Comparison of ENCODE assay signal across 21 cellular contexts in the genomic region with DNA sequence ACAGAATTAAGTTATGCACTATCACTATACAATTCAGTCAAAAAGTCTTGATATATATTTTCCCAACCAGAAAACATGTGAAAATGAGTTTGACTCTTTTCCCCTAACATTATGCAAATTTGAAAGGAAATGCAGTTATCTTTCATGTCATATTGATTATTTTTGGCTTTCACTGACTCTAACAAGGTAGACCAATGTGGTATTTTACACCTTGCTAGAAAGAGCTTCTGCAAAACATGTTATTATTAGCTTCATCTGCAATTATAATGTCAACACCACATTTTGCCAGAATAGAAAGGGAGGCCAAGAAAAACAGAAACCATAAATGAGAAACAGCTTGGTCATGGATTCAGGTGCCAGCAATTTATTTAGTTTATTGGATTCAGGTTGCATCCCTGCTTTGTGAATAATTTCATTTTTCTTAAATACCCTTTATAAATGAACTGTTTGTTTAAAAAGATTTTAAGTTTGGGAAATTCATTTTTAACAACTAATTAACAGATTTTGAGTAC.
"Had no signal": no experiment of that assay in that cellular context is flagged by ENCODE, and none has a peak within 500 bp of the region (broad histone marks: within the 10 kb centered on the region; RNA-seq: fewer than 3 reads in every experiment).

No MANE protein-coding gene starts in this region.

- DNase-seq: activated CD4-positive, alpha-beta T cell treated with anti-CD3 and anti-CD28 coated beads, Interleukin-2, amount 10 ng/mL, durations not matched to agents 24 days and 14 days; activated CD4-positive, alpha-beta T cell treated with anti-CD3 and anti-CD28 coated beads, Interleukin-2, amount 50 U/mL, for 4 hours; activated CD8-positive, alpha-beta T cell treated with anti-CD3 and anti-CD28 coated beads for 36 hours; activated gamma-delta T cell treated with Interleukin-2 at 50 U/mL for 16 hours; activated naive CD4-positive, alpha-beta T cell treated with anti-CD3 and anti-CD28 coated beads for 36 hours; activated T-cell treated with anti-CD3 and anti-CD28 coated beads, Interleukin-2, amount 50 U/mL, for 4 hours; adrenal gland; caudate nucleus; cerebellar nuclear complex; NCI-H1092 treated with DMSO at 0.1 percent for 48 hours; NCI-H187 treated with DMSO at 0.1 percent for 48 hours; NCI-H226; NCI-H524 treated with DMSO at 0.1 percent for 48 hours; SHP77; SJCRH30; SK-N-SH had no signal

- ATAC-seq: activated CD8-positive, alpha-beta T cell treated with anti-CD3 and anti-CD28 coated beads for 36 hours; activated naive CD4-positive, alpha-beta T cell treated with anti-CD3 and anti-CD28 coated beads, Interleukin-2, amount 50 U/mL, for 72 hours; activated T-cell treated with anti-CD3 and anti-CD28 coated beads, Interleukin-2, amount 50 U/mL, for 4 hours; Panc1 had no signal

- FAIRE-seq: astrocyte, bronchial epithelial cell, TTC549 had no signal
